Comparison of ENCODE assay signal across 11 cellular contexts in the genomic region with DNA sequence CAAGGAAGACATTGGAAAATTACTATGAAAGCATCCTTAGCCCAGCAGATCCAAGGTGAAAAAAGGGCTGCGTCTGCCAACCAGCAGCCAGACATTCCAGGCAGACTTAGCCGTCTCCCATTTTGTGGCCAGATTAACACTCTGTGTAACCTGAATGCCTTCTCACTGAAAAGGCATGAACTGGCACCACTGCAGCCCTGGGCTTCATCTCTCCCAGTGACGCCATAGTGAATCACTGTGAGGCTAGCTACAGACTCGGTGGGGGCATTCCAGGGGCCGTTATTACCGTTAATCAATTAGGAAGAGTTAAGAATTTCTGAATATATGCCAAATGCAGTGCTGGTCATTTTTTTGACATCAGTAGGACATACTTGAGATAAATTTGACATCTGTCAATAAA.
A peak's percentile ranks its signal among the peaks of the same experiment; 100 is the strongest.
DNase-seq lines count a peak whose midpoint lies in the region; ATAC-seq, FAIRE-seq and TF ChIP-seq lines count a peak whose summit lies in the region.
"Had no signal": no experiment of that assay in that cellular context is flagged by ENCODE, and none has a peak within 500 bp of the region (broad histone marks: within the 10 kb centered on the region; RNA-seq: fewer than 3 reads in every experiment).

No MANE protein-coding gene starts in this region.

- DNase-seq in MCF 10A (ENCODE audit: unreplicated experiment), result peak; percentile 73
- DNase-seq in breast epithelium (ENCODE audit: low spot score in 2 of 2), result no peak
- peak; percentile 97 for DNase-seq in bronchial epithelial cell (ENCODE audit: low read depth)
- peak; percentile 91 for DNase-seq in islet precursor cell
- no peak for DNase-seq in midbrain (lab: John Stamatoyannopoulos, UW)
- DNase-seq in SHP77 treated with DMSO at 0.1 percent for 48 hours (lab: John Stamatoyannopoulos, UW), result no peak
- no peak for DNase-seq in activated CD8-positive, alpha-beta memory T cell treated with anti-CD3 and anti-CD28 coated beads, Interleukin-2, amount 50 U/mL, for 4 hours
- DNase-seq: dermis blood vessel endothelial cell, Peyer's patch had no signal

- H3K36me3 Mint-ChIP-seq in MCF 10A (ENCODE audit: insufficient read depth, unreplicated experiment), result no peaks in the 10 kb centered on the region

- no peak overlapping the region for H3K27ac Mint-ChIP-seq in MCF 10A (ENCODE audit: low read depth, unreplicated experiment)

- no peaks in the 10 kb centered on the region for H3K9me3 ChIP-seq in breast epithelium
- H3K9me3 ChIP-seq: Peyer's patch had no signal

- H3K27me3 Mint-ChIP-seq in MCF 10A (ENCODE audit: insufficient read depth, unreplicated experiment), result no peaks in the 10 kb centered on the region

- intact Hi-C loops in MCF 10A (cut with micrococcal nuclease), result loop anchor here (10.0 kb wide), 2 partner anchors 109 to 661 kb away; no protein-coding TSS in a partner anchor
- intact Hi-C loops in breast epithelium (cut with DNase I; ENCODE audit: low total_unique reads), result no loop called here

- ATAC-seq in HG03378 (IDR thresholded peaks at IDR 0.05; ENCODE audit: unreplicated experiment), result no peak

- no TSS peak for BruUV-seq in MCF 10A (replicated peaks; lab: Mats Ljungman, UMichigan)

- no peaks in the 10 kb centered on the region for H3K4me1 ChIP-seq in breast epithelium
- H3K4me1 ChIP-seq: Peyer's patch had no signal

- H3K4me3 Mint-ChIP-seq in MCF 10A (ENCODE audit: unreplicated experiment), result no peak overlapping the region

- no peak overlapping the region for H3K27ac ChIP-seq in breast epithelium
- H3K27ac ChIP-seq: KMS-11, Peyer's patch had no signal

- H3K36me3 ChIP-seq in breast epithelium (no peaks in the 10 kb centered on the region), bronchial epithelial cell (ENCODE audit: control insufficient read depth, insufficient read depth, low read length) (no peaks in the 10 kb centered on the region)
- H3K36me3 ChIP-seq: Peyer's patch had no signal

- TF ChIP-seq CTCF in MCF 10A (IDR thresholded peaks at IDR 0.05; ENCODE audit: unreplicated experiment) (no peak), breast epithelium (IDR thresholded peaks at IDR 0.05) (no peak), bronchial epithelial cell (IDR thresholded peaks at IDR 0.05; ENCODE audit: insufficient read depth, low read length, severe bottlenecking) (no peak)

- H3K4me3 ChIP-seq in breast epithelium, result no peak overlapping the region
- no peak overlapping the region for H3K4me3 ChIP-seq in bronchial epithelial cell (ENCODE audit: low read depth, low read length)
- H3K4me3 ChIP-seq: Peyer's patch had no signal

- no peaks in the 10 kb centered on the region for H3K9me3 Mint-ChIP-seq in MCF 10A (ENCODE audit: unreplicated experiment)

- no peak for FAIRE-seq in bronchial epithelial cell (lab: Jason Lieb, UNC)

- H3K4me1 Mint-ChIP-seq in MCF 10A (ENCODE audit: insufficient read depth, unreplicated experiment), result peaks cover 16% of the 10 kb centered on the region

- H3K27me3 ChIP-seq in breast epithelium, result no peaks in the 10 kb centered on the region
- no peaks in the 10 kb centered on the region for H3K27me3 ChIP-seq in bronchial epithelial cell (ENCODE audit: control insufficient read depth, insufficient read depth, low read length)
- H3K27me3 ChIP-seq: Peyer's patch had no signal

- no peak for TF ChIP-seq POLR2A in breast epithelium (IDR thresholded peaks at IDR 0.05)

- CTCF ChIA-PET in MCF 10A (lab: Yijun Ruan, JAX), result interaction anchor here (0.7 to 6.0 kb wide), 2 partner anchors 328 to 631 kb away, joined by 3 to 68 read pairs; no protein-coding TSS in a partner anchor

- POLR2A ChIA-PET in MCF 10A (lab: Yijun Ruan, JAX), result no interaction called here

Comparison
In these comparisons a context has a peak if more than half of its experiments do, and no peak if none do; other contexts are left out.
1. DNase-seq: peak in MCF 10A (single experiment), bronchial epithelial cell (single experiment) and islet precursor cell (single experiment); none in breast epithelium (0 of 2), midbrain (single experiment), SHP77 treated with DMSO at 0.1 percent for 48 hours (single experiment) and activated CD8-positive, alpha-beta memory T cell treated with anti-CD3 and anti-CD28 coated beads, Interleukin-2, amount 50 U/mL, for 4 hours (single experiment).